1 cellular context compared by ENCODE assay signal in the genomic region with DNA sequence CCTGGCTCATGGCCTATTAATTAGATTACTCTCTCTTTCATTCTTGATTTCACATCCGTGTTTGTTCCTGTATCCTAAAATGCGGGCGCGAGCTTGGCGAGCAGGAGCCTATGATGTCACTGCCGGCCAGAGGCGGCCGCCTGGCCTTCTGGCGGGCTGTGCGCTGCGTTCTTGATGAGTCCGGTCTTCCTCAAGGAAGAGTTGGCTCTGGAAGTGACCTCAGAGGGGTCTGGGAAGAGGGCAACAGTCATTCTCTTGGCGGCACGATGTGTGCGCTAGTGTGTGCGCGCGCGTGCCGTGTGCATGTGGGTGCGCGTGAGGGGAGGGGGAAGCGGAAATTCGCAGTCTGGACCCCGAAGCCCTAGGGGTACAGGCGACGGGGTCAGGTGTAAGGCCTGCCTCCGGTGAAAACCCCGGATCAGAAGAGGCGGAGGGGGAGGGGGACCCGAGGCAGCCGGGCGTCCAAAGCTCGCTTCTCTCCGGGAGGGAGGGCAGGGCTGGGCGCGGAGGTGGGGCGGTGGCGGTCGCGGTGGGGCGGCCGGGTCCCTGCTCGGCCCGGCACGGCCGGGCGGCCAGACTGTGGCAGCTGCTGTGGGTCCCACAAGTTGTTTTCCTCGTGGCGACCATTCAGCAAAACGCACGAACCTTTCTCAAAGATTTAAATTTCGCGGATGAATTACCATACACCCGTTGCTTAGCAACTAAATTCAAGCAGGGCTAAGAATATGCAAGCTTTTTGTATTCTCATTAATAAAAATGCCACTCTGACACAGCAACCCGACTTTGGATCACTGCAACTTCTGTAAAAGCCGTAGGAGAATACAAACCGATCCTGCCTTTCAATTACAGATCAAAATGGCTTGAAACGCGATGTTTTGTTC.
TF ChIP-seq lines count a peak whose summit lies in the region.

No MANE protein-coding gene starts in this region.

TF ChIP-seq in H1, 55 proteins besides CTCF, POLR2A, EP300 and RAD21 (continued from another document):
- TF ChIP-seq SIN3A (conservative IDR thresholded peaks at IDR 0.05 in 1 of 2, IDR thresholded peaks at IDR 0.05 in 1 of 2; ENCODE audit: low read depth in 1 of 2, low read length in 2 of 2) = 0 out of 4 replicates have a peak, but pooled peaks of 1 of the 2 experiments have one; percentile 52
- TF ChIP-seq JUND (IDR thresholded peaks at IDR 0.05; ENCODE audit: low read length) = peak; percentile 63; the same call in 1 of the 2 replicates
- peak; percentile 90 for TF ChIP-seq ASH2L (IDR thresholded peaks at IDR 0.05; ENCODE audit: low read length)
- TF ChIP-seq EZH2 (IDR thresholded peaks at IDR 0.05; ENCODE audit: low read depth, low read length, severe bottlenecking) = peak; percentile 81
- TF ChIP-seq PHF8 (conservative IDR thresholded peaks at IDR 0.05; ENCODE audit: low read depth, low read length) = no peak
- TF ChIP-seq, protein P1, sequence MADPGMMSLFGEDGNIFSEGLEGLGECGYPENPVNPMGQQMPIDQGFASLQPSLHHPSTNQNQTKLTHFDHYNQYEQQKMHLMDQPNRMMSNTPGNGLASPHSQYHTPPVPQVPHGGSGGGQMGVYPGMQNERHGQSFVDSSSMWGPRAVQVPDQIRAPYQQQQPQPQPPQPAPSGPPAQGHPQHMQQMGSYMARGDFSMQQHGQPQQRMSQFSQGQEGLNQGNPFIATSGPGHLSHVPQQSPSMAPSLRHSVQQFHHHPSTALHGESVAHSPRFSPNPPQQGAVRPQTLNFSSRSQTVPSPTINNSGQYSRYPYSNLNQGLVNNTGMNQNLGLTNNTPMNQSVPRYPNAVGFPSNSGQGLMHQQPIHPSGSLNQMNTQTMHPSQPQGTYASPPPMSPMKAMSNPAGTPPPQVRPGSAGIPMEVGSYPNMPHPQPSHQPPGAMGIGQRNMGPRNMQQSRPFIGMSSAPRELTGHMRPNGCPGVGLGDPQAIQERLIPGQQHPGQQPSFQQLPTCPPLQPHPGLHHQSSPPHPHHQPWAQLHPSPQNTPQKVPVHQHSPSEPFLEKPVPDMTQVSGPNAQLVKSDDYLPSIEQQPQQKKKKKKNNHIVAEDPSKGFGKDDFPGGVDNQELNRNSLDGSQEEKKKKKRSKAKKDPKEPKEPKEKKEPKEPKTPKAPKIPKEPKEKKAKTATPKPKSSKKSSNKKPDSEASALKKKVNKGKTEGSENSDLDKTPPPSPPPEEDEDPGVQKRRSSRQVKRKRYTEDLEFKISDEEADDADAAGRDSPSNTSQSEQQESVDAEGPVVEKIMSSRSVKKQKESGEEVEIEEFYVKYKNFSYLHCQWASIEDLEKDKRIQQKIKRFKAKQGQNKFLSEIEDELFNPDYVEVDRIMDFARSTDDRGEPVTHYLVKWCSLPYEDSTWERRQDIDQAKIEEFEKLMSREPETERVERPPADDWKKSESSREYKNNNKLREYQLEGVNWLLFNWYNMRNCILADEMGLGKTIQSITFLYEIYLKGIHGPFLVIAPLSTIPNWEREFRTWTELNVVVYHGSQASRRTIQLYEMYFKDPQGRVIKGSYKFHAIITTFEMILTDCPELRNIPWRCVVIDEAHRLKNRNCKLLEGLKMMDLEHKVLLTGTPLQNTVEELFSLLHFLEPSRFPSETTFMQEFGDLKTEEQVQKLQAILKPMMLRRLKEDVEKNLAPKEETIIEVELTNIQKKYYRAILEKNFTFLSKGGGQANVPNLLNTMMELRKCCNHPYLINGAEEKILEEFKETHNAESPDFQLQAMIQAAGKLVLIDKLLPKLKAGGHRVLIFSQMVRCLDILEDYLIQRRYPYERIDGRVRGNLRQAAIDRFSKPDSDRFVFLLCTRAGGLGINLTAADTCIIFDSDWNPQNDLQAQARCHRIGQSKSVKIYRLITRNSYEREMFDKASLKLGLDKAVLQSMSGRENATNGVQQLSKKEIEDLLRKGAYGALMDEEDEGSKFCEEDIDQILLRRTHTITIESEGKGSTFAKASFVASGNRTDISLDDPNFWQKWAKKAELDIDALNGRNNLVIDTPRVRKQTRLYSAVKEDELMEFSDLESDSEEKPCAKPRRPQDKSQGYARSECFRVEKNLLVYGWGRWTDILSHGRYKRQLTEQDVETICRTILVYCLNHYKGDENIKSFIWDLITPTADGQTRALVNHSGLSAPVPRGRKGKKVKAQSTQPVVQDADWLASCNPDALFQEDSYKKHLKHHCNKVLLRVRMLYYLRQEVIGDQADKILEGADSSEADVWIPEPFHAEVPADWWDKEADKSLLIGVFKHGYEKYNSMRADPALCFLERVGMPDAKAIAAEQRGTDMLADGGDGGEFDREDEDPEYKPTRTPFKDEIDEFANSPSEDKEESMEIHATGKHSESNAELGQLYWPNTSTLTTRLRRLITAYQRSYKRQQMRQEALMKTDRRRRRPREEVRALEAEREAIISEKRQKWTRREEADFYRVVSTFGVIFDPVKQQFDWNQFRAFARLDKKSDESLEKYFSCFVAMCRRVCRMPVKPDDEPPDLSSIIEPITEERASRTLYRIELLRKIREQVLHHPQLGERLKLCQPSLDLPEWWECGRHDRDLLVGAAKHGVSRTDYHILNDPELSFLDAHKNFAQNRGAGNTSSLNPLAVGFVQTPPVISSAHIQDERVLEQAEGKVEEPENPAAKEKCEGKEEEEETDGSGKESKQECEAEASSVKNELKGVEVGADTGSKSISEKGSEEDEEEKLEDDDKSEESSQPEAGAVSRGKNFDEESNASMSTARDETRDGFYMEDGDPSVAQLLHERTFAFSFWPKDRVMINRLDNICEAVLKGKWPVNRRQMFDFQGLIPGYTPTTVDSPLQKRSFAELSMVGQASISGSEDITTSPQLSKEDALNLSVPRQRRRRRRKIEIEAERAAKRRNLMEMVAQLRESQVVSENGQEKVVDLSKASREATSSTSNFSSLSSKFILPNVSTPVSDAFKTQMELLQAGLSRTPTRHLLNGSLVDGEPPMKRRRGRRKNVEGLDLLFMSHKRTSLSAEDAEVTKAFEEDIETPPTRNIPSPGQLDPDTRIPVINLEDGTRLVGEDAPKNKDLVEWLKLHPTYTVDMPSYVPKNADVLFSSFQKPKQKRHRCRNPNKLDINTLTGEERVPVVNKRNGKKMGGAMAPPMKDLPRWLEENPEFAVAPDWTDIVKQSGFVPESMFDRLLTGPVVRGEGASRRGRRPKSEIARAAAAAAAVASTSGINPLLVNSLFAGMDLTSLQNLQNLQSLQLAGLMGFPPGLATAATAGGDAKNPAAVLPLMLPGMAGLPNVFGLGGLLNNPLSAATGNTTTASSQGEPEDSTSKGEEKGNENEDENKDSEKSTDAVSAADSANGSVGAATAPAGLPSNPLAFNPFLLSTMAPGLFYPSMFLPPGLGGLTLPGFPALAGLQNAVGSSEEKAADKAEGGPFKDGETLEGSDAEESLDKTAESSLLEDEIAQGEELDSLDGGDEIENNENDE (IDR thresholded peaks at IDR 0.05; ENCODE audit: insufficient replicate concordance, low read length) = peak; percentile 14
- TF ChIP-seq, protein P2, sequence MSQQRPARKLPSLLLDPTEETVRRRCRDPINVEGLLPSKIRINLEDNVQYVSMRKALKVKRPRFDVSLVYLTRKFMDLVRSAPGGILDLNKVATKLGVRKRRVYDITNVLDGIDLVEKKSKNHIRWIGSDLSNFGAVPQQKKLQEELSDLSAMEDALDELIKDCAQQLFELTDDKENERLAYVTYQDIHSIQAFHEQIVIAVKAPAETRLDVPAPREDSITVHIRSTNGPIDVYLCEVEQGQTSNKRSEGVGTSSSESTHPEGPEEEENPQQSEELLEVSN (IDR thresholded peaks at IDR 0.05) = peak; percentile 72
- TF ChIP-seq KDM5A (IDR thresholded peaks at IDR 0.05; ENCODE audit: low read length) = no peak
- peak; percentile 83 for TF ChIP-seq SUZ12 (IDR thresholded peaks at IDR 0.05; ENCODE audit: low read length)
- peak; percentile 80 for TF ChIP-seq KDM4A (IDR thresholded peaks at IDR 0.05; ENCODE audit: low read depth, low read length, severe bottlenecking)
- no peak for TF ChIP-seq POLR2AphosphoS5 (IDR thresholded peaks at IDR 0.05; ENCODE audit: low read depth, low read length)
- no peak for TF ChIP-seq EGR1 (IDR thresholded peaks at IDR 0.05; ENCODE audit: borderline replicate concordance, low read depth, low read length)
- no peak for TF ChIP-seq RFX5 (IDR thresholded peaks at IDR 0.05; ENCODE audit: borderline replicate concordance, low read depth, low read length)
- TF ChIP-seq TCF12 (IDR thresholded peaks at IDR 0.05; ENCODE audit: low read depth, low read length) = 0 out of 2 replicates have a peak, but pooled peaks have one; percentile 30
- TF ChIP-seq, protein P3, sequence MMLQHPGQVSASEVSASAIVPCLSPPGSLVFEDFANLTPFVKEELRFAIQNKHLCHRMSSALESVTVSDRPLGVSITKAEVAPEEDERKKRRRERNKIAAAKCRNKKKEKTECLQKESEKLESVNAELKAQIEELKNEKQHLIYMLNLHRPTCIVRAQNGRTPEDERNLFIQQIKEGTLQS (IDR thresholded peaks at IDR 0.05; ENCODE audit: insufficient read depth, low read depth, low read length) = no peak
- no peak for TF ChIP-seq NANOG (IDR thresholded peaks at IDR 0.05; ENCODE audit: insufficient read depth, low read depth, low read length, poor library complexity, severe bottlenecking)
- TF ChIP-seq JUN (IDR thresholded peaks at IDR 0.05; ENCODE audit: low read depth, low read length) = no peak
- TF ChIP-seq POU5F1 (IDR thresholded peaks at IDR 0.05; ENCODE audit: low read depth, low read length) = no peak
- TF ChIP-seq CHD1 (IDR thresholded peaks at IDR 0.05; ENCODE audit: low read depth, low read length) = no peak
- 0 out of 2 replicates have a peak, but pooled peaks have one; percentile 52 for TF ChIP-seq RBBP5 (IDR thresholded peaks at IDR 0.05; ENCODE audit: borderline replicate concordance, low read depth, low read length)
- TF ChIP-seq CHD2 (IDR thresholded peaks at IDR 0.05; ENCODE audit: low read length) = no peak
- peak; percentile 43 to 73; a peak in 1 of 4 replicates for TF ChIP-seq HDAC2 (IDR thresholded peaks at IDR 0.05; ENCODE audit: borderline replicate concordance in 1 of 2, low read depth in 2 of 2, low read length in 2 of 2)
- no peak for TF ChIP-seq SIX5 (IDR thresholded peaks at IDR 0.05; ENCODE audit: low read depth, low read length)
- TF ChIP-seq CREB1 (IDR thresholded peaks at IDR 0.05) = 0 out of 2 replicates have a peak, but pooled peaks have one; percentile 50
- no peak for TF ChIP-seq SP2 (IDR thresholded peaks at IDR 0.05; ENCODE audit: low read length)
- TF ChIP-seq MAX (IDR thresholded peaks at IDR 0.05) = peak; percentile 71
- TF ChIP-seq GABPA (IDR thresholded peaks at IDR 0.05; ENCODE audit: borderline replicate concordance, insufficient read depth, low read length) = no peak
